In genomic region chr5:56358703-56359428, GRCh38 we compare ENCODE assay signal across 1 cellular context.
TF ChIP-seq lines count a peak whose summit lies in the region.

No MANE protein-coding gene starts in this region.

TF ChIP-seq in HepG2, 621 proteins besides CTCF, POLR2A, EP300 and RAD21 (continued from another document and continues in another):
- peak; percentile 89 for TF ChIP-seq ZNF609 (CRISPR knock-in tag; IDR thresholded peaks at IDR 0.05; ENCODE audit: borderline replicate concordance)
- no peak for TF ChIP-seq ZNF747 (CRISPR knock-in tag; IDR thresholded peaks at IDR 0.05; ENCODE audit: borderline replicate concordance)
- 0 out of 2 replicates have a peak, but pooled peaks have one; percentile 10 for TF ChIP-seq NAIF1 (CRISPR knock-in tag; IDR thresholded peaks at IDR 0.05; ENCODE audit: borderline replicate concordance)
- TF ChIP-seq SNAPC5 (CRISPR knock-in tag; IDR thresholded peaks at IDR 0.05; ENCODE audit: borderline replicate concordance), result no peak
- TF ChIP-seq, protein P1, sequence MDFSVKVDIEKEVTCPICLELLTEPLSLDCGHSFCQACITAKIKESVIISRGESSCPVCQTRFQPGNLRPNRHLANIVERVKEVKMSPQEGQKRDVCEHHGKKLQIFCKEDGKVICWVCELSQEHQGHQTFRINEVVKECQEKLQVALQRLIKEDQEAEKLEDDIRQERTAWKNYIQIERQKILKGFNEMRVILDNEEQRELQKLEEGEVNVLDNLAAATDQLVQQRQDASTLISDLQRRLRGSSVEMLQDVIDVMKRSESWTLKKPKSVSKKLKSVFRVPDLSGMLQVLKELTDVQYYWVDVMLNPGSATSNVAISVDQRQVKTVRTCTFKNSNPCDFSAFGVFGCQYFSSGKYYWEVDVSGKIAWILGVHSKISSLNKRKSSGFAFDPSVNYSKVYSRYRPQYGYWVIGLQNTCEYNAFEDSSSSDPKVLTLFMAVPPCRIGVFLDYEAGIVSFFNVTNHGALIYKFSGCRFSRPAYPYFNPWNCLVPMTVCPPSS (IDR thresholded peaks at IDR 0.05), result no peak
- TF ChIP-seq ELF4 (CRISPR knock-in tag; IDR thresholded peaks at IDR 0.05; ENCODE audit: borderline replicate concordance), result no peak
- no peak for TF ChIP-seq ZNF496 (CRISPR knock-in tag; IDR thresholded peaks at IDR 0.05; ENCODE audit: insufficient replicate concordance)
- TF ChIP-seq MAX (IDR thresholded peaks at IDR 0.05), result peak; percentile 78
- no peak for TF ChIP-seq ZNF768 (CRISPR knock-in tag; IDR thresholded peaks at IDR 0.05)
- peak; percentile 77 for TF ChIP-seq XRCC5 (optimal IDR thresholded peaks at IDR 0.05; ENCODE audit: low read length)
- TF ChIP-seq ETV5 (CRISPR knock-in tag; IDR thresholded peaks at IDR 0.05; ENCODE audit: borderline replicate concordance), result peak; percentile 39; the same call in 1 of the 2 replicates
- TF ChIP-seq, protein P2, sequence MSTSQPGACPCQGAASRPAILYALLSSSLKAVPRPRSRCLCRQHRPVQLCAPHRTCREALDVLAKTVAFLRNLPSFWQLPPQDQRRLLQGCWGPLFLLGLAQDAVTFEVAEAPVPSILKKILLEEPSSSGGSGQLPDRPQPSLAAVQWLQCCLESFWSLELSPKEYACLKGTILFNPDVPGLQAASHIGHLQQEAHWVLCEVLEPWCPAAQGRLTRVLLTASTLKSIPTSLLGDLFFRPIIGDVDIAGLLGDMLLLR (CRISPR knock-in tag; IDR thresholded peaks at IDR 0.05), result no peak
- peak; percentile 61 for TF ChIP-seq SOX13 (IDR thresholded peaks at IDR 0.05)
- TF ChIP-seq SOX13 (CRISPR knock-in tag; conservative IDR thresholded peaks at IDR 0.05 in 1 of 2, IDR thresholded peaks at IDR 0.05 in 1 of 2), result peak in 1 of 2 experiments; percentile 93; a peak in 2 of 4 replicates
- TF ChIP-seq ZNF703 (CRISPR knock-in tag; IDR thresholded peaks at IDR 0.05; ENCODE audit: borderline replicate concordance), result no peak
- TF ChIP-seq, protein P3, sequence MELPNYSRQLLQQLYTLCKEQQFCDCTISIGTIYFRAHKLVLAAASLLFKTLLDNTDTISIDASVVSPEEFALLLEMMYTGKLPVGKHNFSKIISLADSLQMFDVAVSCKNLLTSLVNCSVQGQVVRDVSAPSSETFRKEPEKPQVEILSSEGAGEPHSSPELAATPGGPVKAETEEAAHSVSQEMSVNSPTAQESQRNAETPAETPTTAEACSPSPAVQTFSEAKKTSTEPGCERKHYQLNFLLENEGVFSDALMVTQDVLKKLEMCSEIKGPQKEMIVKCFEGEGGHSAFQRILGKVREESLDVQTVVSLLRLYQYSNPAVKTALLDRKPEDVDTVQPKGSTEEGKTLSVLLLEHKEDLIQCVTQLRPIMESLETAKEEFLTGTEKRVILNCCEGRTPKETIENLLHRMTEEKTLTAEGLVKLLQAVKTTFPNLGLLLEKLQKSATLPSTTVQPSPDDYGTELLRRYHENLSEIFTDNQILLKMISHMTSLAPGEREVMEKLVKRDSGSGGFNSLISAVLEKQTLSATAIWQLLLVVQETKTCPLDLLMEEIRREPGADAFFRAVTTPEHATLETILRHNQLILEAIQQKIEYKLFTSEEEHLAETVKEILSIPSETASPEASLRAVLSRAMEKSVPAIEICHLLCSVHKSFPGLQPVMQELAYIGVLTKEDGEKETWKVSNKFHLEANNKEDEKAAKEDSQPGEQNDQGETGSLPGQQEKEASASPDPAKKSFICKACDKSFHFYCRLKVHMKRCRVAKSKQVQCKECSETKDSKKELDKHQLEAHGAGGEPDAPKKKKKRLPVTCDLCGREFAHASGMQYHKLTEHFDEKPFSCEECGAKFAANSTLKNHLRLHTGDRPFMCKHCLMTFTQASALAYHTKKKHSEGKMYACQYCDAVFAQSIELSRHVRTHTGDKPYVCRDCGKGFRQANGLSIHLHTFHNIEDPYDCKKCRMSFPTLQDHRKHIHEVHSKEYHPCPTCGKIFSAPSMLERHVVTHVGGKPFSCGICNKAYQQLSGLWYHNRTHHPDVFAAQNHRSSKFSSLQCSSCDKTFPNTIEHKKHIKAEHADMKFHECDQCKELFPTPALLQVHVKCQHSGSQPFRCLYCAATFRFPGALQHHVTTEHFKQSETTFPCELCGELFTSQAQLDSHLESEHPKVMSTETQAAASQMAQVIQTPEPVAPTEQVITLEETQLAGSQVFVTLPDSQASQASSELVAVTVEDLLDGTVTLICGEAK (IDR thresholded peaks at IDR 0.05), result no peak
- TF ChIP-seq, protein P3 (CRISPR knock-in tag; IDR thresholded peaks at IDR 0.05), result peak; percentile 37; the same call in 1 of the 2 replicates
- no peak for TF ChIP-seq ZNF563 (CRISPR knock-in tag; IDR thresholded peaks at IDR 0.05)
- TF ChIP-seq ZBTB20 (CRISPR knock-in tag; IDR thresholded peaks at IDR 0.05; ENCODE audit: borderline replicate concordance, low read depth), result 0 out of 2 replicates have a peak, but pooled peaks have one; percentile 59
- TF ChIP-seq ZNF235 (CRISPR knock-in tag; IDR thresholded peaks at IDR 0.05; ENCODE audit: borderline replicate concordance), result no peak
- no peak for TF ChIP-seq ZNF337 (CRISPR knock-in tag; IDR thresholded peaks at IDR 0.05; ENCODE audit: borderline replicate concordance, low read depth)
- peak; percentile 84; the same call in 1 of the 2 replicates for TF ChIP-seq MTA1 (CRISPR knock-in tag; IDR thresholded peaks at IDR 0.05; ENCODE audit: borderline replicate concordance)
- TF ChIP-seq ZC3H4 (CRISPR knock-in tag; IDR thresholded peaks at IDR 0.05; ENCODE audit: borderline replicate concordance), result no peak
- no peak for TF ChIP-seq ZNF784 (CRISPR knock-in tag; IDR thresholded peaks at IDR 0.05; ENCODE audit: borderline replicate concordance)
- peak; percentile 25; the same call in 1 of the 2 replicates for TF ChIP-seq JDP2 (CRISPR knock-in tag; IDR thresholded peaks at IDR 0.05; ENCODE audit: borderline replicate concordance)
- TF ChIP-seq GFI1 (CRISPR knock-in tag; IDR thresholded peaks at IDR 0.05; ENCODE audit: borderline replicate concordance), result peak; percentile 75
- TF ChIP-seq CBX2 (IDR thresholded peaks at IDR 0.05; ENCODE audit: low read depth, low read length), result no peak
- TF ChIP-seq CBX2 (CRISPR knock-in tag; IDR thresholded peaks at IDR 0.05; ENCODE audit: low read depth), result no peak
- peak; percentile 98 for TF ChIP-seq MED13 (CRISPR knock-in tag; IDR thresholded peaks at IDR 0.05)
- TF ChIP-seq, protein P4, sequence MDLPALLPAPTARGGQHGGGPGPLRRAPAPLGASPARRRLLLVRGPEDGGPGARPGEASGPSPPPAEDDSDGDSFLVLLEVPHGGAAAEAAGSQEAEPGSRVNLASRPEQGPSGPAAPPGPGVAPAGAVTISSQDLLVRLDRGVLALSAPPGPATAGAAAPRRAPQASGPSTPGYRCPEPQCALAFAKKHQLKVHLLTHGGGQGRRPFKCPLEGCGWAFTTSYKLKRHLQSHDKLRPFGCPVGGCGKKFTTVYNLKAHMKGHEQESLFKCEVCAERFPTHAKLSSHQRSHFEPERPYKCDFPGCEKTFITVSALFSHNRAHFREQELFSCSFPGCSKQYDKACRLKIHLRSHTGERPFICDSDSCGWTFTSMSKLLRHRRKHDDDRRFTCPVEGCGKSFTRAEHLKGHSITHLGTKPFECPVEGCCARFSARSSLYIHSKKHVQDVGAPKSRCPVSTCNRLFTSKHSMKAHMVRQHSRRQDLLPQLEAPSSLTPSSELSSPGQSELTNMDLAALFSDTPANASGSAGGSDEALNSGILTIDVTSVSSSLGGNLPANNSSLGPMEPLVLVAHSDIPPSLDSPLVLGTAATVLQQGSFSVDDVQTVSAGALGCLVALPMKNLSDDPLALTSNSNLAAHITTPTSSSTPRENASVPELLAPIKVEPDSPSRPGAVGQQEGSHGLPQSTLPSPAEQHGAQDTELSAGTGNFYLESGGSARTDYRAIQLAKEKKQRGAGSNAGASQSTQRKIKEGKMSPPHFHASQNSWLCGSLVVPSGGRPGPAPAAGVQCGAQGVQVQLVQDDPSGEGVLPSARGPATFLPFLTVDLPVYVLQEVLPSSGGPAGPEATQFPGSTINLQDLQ (CRISPR knock-in tag; IDR thresholded peaks at IDR 0.05), result no peak
- TF ChIP-seq, protein P5, sequence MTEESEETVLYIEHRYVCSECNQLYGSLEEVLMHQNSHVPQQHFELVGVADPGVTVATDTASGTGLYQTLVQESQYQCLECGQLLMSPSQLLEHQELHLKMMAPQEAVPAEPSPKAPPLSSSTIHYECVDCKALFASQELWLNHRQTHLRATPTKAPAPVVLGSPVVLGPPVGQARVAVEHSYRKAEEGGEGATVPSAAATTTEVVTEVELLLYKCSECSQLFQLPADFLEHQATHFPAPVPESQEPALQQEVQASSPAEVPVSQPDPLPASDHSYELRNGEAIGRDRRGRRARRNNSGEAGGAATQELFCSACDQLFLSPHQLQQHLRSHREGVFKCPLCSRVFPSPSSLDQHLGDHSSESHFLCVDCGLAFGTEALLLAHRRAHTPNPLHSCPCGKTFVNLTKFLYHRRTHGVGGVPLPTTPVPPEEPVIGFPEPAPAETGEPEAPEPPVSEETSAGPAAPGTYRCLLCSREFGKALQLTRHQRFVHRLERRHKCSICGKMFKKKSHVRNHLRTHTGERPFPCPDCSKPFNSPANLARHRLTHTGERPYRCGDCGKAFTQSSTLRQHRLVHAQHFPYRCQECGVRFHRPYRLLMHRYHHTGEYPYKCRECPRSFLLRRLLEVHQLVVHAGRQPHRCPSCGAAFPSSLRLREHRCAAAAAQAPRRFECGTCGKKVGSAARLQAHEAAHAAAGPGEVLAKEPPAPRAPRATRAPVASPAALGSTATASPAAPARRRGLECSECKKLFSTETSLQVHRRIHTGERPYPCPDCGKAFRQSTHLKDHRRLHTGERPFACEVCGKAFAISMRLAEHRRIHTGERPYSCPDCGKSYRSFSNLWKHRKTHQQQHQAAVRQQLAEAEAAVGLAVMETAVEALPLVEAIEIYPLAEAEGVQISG (CRISPR knock-in tag; IDR thresholded peaks at IDR 0.05), result peak; percentile 62
- TF ChIP-seq FOSL1 (CRISPR knock-in tag; IDR thresholded peaks at IDR 0.05; ENCODE audit: borderline replicate concordance), result peak; percentile 21; the same call in 1 of the 2 replicates
- TF ChIP-seq PCBP1 (IDR thresholded peaks at IDR 0.05; ENCODE audit: borderline replicate concordance, low read depth, low read length), result no peak
- peak; percentile 45; the same call in 1 of the 2 replicates for TF ChIP-seq ZNF552 (CRISPR knock-in tag; IDR thresholded peaks at IDR 0.05; ENCODE audit: borderline replicate concordance)
- no peak for TF ChIP-seq ZNF3 (CRISPR knock-in tag; IDR thresholded peaks at IDR 0.05)
